ENCODE assay signal across 8 cellular contexts in genomic region chr3:143585720-143586456, GRCh38.
DNase-seq lines count a peak whose midpoint lies in the region; ATAC-seq and TF ChIP-seq lines count a peak whose summit lies in the region.

No MANE protein-coding gene starts in this region.

- H3K4me1 ChIP-seq in mesenchymal stem cell (ENCODE audit: control insufficient read depth, insufficient read depth, low read depth, low read length) (no peaks in the 10 kb centered on the region), SJCRH30 (no peaks in the 10 kb centered on the region)

- 100% methylated on average over 3 of the region's 4 CpGs for WGBS in mesenchymal stem cell

- H4K91ac ChIP-seq in mesenchymal stem cell (ENCODE audit: low read length) = peak overlapping the region; percentile 75

- H2BK12ac ChIP-seq in mesenchymal stem cell (ENCODE audit: low read length in 2 of 2) = peak overlapping the region; percentile 32 to 88

- H2AFZ ChIP-seq in mesenchymal stem cell (ENCODE audit: low read depth, low read length) = no peak overlapping the region

- H3K36me3 ChIP-seq in mesenchymal stem cell (ENCODE audit: control insufficient read depth in 1 of 2, insufficient read depth in 2 of 2, low read depth in 1 of 2, low read length in 2 of 2) (no peaks in the 10 kb centered on the region), SJCRH30 (no peaks in the 10 kb centered on the region)

- intact Hi-C loops in posterior vena cava (cut with DNase I) = no loop called here

- peak overlapping the region in 1 of 2 experiments; percentile 34 for H3K18ac ChIP-seq in mesenchymal stem cell (ENCODE audit: low read depth in 1 of 2, low read length in 2 of 2)

- no peak overlapping the region for H3K4me3 ChIP-seq in mesenchymal stem cell (ENCODE audit: insufficient read depth in 1 of 2, low read depth in 1 of 2, low read length in 2 of 2)
- no peak overlapping the region for H3K4me3 ChIP-seq in SJCRH30

- H4K8ac ChIP-seq in mesenchymal stem cell (ENCODE audit: low read length) = peak overlapping the region; percentile 47

- H3K79me1 ChIP-seq in mesenchymal stem cell (replicated peaks; ENCODE audit: low read length, poor library complexity, severe bottlenecking) = no peaks in the 10 kb centered on the region

- no peak overlapping the region for H3K9ac ChIP-seq in mesenchymal stem cell (ENCODE audit: low read length)

- peak; percentile 69 for ATAC-seq in GM21447 (IDR thresholded peaks at IDR 0.05; ENCODE audit: unreplicated experiment)
- no peak for ATAC-seq in GM19397 (IDR thresholded peaks at IDR 0.05; ENCODE audit: unreplicated experiment)
- ATAC-seq in GM19455 (IDR thresholded peaks at IDR 0.05; ENCODE audit: unreplicated experiment) = no peak

- DNase-seq in GM10266 (ENCODE audit: extremely low spot score) (peak; percentile 17), NOMO-1 treated with DMSO at 0.1 percent for 48 hours (lab: John Stamatoyannopoulos, UW; ENCODE audit: unreplicated experiment) (peak; percentile 55), mesenchymal stem cell (peak; percentile 30), posterior vena cava (ENCODE audit: low spot score) (no peak), SJCRH30 (no peak)

- H2BK120ac ChIP-seq in mesenchymal stem cell (ENCODE audit: low read depth, low read length) = no peak overlapping the region

- H3K14ac ChIP-seq in mesenchymal stem cell (ENCODE audit: low read length in 2 of 2) = no peak overlapping the region

- no peak overlapping the region for H2BK5ac ChIP-seq in mesenchymal stem cell (ENCODE audit: low read depth, low read length, poor library complexity, severe bottlenecking)

- H3K9me3 ChIP-seq in mesenchymal stem cell (ENCODE audit: control insufficient read depth, low read length) = no peaks in the 10 kb centered on the region
- H3K9me3 ChIP-seq in SJCRH30 (replicated peaks) = no peaks in the 10 kb centered on the region

- H2BK15ac ChIP-seq in mesenchymal stem cell (ENCODE audit: low read depth, poor library complexity, severe bottlenecking) = peak overlapping the region; percentile 97

- H2AK5ac ChIP-seq in mesenchymal stem cell (ENCODE audit: low read length, severe bottlenecking) = no peak overlapping the region

- peak overlapping the region in 1 of 2 experiments; percentile 39 for H3K4ac ChIP-seq in mesenchymal stem cell (ENCODE audit: low read depth in 1 of 2, low read length in 2 of 2)

- no peaks in the 10 kb centered on the region for H3K27me3 ChIP-seq in mesenchymal stem cell (ENCODE audit: control insufficient read depth in 1 of 2, insufficient read depth in 1 of 2, low read length in 2 of 2)
- no peaks in the 10 kb centered on the region for H3K27me3 ChIP-seq in SJCRH30

- H3K27ac ChIP-seq in mesenchymal stem cell (ENCODE audit: low read length, poor library complexity, severe bottlenecking) (no peak overlapping the region), SJCRH30 (no peak overlapping the region)

- H3K23ac ChIP-seq in mesenchymal stem cell (ENCODE audit: low read length in 2 of 2) = no peak overlapping the region

- TF ChIP-seq CTCF in GM10266 (IDR thresholded peaks at IDR 0.05; ENCODE audit: control insufficient read depth, insufficient read depth, low read depth, missing control alignments) = no peak

- no peak overlapping the region for H3K4me2 ChIP-seq in mesenchymal stem cell (ENCODE audit: low read length, poor library complexity, severe bottlenecking)

Comparison
In these comparisons a context has a peak if more than half of its experiments do, and no peak if none do; other contexts are left out.
1. DNase-seq: peak in GM10266 (single experiment), NOMO-1 treated with DMSO at 0.1 percent for 48 hours (single experiment) and mesenchymal stem cell (single experiment); none in posterior vena cava (single experiment) and SJCRH30 (0 of 2).